In the genomic region with DNA sequence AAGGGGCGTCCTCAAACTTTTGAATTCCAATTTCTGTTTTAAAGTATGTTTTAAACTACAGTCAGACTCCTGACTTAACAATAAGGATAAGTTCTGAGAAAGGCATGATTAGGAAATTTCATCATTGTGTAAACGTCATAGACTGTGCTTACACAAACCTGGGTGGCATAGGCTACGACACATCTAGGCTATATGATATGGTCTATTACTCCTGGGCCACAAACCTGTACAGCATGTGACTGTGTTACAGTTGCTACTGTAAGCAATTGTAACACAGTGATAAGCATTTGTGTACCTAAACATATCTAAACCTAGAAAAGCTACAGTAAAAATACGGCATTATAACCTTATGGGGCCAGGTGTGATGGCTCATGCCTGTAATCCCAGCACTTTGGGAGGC, we compare ENCODE assay signal across 2 cellular contexts.
TF ChIP-seq lines count a peak whose summit lies in the region.

No MANE protein-coding gene starts in this region.

TF ChIP-seq in IMR-90, 13 proteins besides CTCF, POLR2A, EP300 and RAD21 (continued from another document):
- TF ChIP-seq, protein P1, sequence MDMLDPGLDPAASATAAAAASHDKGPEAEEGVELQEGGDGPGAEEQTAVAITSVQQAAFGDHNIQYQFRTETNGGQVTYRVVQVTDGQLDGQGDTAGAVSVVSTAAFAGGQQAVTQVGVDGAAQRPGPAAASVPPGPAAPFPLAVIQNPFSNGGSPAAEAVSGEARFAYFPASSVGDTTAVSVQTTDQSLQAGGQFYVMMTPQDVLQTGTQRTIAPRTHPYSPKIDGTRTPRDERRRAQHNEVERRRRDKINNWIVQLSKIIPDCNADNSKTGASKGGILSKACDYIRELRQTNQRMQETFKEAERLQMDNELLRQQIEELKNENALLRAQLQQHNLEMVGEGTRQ (IDR thresholded peaks at IDR 0.05; ENCODE audit: low read depth, low read length) = no peak
- TF ChIP-seq BHLHE40 (IDR thresholded peaks at IDR 0.05; ENCODE audit: low read depth, low read length) (no peak), RFX5 (IDR thresholded peaks at IDR 0.05; ENCODE audit: low read depth, low read length) (no peak), MAZ (IDR thresholded peaks at IDR 0.05; ENCODE audit: borderline replicate concordance, low read depth, low read length) (no peak), NFE2L2 (IDR thresholded peaks at IDR 0.05; ENCODE audit: low read depth, low read length) (no peak), CHD1 (IDR thresholded peaks at IDR 0.05; ENCODE audit: low read depth, low read length) (no peak), MXI1 (IDR thresholded peaks at IDR 0.05; ENCODE audit: borderline replicate concordance, low read depth, low read length) (no peak), FOS (IDR thresholded peaks at IDR 0.05; ENCODE audit: low read depth, low read length) (no peak), SMC3 (IDR thresholded peaks at IDR 0.05; ENCODE audit: low read depth, low read length) (no peak)
- TF ChIP-seq, protein P2, sequence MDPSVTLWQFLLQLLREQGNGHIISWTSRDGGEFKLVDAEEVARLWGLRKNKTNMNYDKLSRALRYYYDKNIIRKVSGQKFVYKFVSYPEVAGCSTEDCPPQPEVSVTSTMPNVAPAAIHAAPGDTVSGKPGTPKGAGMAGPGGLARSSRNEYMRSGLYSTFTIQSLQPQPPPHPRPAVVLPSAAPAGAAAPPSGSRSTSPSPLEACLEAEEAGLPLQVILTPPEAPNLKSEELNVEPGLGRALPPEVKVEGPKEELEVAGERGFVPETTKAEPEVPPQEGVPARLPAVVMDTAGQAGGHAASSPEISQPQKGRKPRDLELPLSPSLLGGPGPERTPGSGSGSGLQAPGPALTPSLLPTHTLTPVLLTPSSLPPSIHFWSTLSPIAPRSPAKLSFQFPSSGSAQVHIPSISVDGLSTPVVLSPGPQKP (IDR thresholded peaks at IDR 0.05; ENCODE audit: borderline replicate concordance, low read depth, low read length) = no peak

TF ChIP-seq in WTC11, 78 proteins besides CTCF, POLR2A, EP300 and RAD21 (continued from another document):
- TF ChIP-seq, protein P3, sequence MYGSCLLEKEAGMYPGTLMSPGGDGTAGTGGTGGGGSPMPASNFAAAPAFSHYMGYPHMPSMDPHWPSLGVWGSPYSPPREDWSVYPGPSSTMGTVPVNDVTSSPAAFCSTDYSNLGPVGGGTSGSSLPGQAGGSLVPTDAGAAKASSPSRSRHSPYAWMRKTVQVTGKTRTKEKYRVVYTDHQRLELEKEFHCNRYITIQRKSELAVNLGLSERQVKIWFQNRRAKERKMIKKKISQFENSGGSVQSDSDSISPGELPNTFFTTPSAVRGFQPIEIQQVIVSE (CRISPR knock-in tag; IDR thresholded peaks at IDR 0.05; ENCODE audit: borderline replicate concordance) = no peak
- TF ChIP-seq, protein P4, sequence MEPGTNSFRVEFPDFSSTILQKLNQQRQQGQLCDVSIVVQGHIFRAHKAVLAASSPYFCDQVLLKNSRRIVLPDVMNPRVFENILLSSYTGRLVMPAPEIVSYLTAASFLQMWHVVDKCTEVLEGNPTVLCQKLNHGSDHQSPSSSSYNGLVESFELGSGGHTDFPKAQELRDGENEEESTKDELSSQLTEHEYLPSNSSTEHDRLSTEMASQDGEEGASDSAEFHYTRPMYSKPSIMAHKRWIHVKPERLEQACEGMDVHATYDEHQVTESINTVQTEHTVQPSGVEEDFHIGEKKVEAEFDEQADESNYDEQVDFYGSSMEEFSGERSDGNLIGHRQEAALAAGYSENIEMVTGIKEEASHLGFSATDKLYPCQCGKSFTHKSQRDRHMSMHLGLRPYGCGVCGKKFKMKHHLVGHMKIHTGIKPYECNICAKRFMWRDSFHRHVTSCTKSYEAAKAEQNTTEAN (CRISPR knock-in tag; IDR thresholded peaks at IDR 0.05) = no peak
- TF ChIP-seq, protein P5, sequence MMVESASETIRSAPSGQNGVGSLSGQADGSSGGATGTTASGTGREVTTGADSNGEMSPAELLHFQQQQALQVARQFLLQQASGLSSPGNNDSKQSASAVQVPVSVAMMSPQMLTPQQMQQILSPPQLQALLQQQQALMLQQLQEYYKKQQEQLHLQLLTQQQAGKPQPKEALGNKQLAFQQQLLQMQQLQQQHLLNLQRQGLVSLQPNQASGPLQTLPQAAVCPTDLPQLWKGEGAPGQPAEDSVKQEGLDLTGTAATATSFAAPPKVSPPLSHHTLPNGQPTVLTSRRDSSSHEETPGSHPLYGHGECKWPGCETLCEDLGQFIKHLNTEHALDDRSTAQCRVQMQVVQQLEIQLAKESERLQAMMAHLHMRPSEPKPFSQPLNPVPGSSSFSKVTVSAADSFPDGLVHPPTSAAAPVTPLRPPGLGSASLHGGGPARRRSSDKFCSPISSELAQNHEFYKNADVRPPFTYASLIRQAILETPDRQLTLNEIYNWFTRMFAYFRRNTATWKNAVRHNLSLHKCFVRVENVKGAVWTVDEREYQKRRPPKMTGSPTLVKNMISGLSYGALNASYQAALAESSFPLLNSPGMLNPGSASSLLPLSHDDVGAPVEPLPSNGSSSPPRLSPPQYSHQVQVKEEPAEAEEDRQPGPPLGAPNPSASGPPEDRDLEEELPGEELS (CRISPR knock-in tag; IDR thresholded peaks at IDR 0.05) = no peak
- TF ChIP-seq FOXK1 (CRISPR knock-in tag; IDR thresholded peaks at IDR 0.05) = no peak
- TF ChIP-seq, protein P6, sequence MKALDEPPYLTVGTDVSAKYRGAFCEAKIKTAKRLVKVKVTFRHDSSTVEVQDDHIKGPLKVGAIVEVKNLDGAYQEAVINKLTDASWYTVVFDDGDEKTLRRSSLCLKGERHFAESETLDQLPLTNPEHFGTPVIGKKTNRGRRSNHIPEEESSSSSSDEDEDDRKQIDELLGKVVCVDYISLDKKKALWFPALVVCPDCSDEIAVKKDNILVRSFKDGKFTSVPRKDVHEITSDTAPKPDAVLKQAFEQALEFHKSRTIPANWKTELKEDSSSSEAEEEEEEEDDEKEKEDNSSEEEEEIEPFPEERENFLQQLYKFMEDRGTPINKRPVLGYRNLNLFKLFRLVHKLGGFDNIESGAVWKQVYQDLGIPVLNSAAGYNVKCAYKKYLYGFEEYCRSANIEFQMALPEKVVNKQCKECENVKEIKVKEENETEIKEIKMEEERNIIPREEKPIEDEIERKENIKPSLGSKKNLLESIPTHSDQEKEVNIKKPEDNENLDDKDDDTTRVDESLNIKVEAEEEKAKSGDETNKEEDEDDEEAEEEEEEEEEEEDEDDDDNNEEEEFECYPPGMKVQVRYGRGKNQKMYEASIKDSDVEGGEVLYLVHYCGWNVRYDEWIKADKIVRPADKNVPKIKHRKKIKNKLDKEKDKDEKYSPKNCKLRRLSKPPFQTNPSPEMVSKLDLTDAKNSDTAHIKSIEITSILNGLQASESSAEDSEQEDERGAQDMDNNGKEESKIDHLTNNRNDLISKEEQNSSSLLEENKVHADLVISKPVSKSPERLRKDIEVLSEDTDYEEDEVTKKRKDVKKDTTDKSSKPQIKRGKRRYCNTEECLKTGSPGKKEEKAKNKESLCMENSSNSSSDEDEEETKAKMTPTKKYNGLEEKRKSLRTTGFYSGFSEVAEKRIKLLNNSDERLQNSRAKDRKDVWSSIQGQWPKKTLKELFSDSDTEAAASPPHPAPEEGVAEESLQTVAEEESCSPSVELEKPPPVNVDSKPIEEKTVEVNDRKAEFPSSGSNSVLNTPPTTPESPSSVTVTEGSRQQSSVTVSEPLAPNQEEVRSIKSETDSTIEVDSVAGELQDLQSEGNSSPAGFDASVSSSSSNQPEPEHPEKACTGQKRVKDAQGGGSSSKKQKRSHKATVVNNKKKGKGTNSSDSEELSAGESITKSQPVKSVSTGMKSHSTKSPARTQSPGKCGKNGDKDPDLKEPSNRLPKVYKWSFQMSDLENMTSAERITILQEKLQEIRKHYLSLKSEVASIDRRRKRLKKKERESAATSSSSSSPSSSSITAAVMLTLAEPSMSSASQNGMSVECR (CRISPR knock-in tag; IDR thresholded peaks at IDR 0.05; ENCODE audit: borderline replicate concordance) = no peak
